33 cellular contexts compared by ENCODE assay signal in the genomic region with DNA sequence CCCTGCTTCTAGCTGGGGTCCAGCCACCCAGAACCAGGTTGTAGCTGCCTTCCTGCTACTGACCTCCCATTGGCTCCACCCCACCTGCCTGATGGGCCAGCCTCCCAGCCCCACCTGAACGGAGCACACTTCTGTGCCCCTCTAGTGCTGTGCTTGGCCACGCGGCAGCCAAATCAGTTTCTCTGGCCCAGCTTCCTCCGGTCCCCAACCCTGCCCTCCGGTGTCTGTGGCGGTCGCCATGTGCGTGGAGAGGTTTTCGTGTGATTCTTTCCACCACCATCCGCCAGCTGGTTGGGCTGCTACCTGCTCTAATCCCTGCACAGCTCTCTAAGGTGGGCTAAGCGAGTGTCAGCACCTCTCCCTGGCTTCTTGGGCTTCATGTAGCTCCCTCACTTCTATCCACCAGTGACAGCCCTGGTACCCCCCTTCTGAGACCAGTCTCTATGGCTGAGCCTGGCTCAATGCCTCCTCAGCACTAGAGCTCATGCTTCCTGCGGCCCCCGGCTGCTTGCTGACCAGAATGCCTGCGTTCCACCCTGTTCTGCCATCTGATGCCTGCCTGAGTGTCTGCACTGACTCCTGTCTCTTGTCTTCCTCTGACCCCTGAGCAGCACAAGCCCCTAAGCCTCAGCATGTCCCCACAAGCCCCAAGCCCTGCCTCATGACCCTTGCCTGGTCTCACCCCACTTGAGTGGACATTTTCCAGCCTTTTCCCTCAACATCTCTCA. TPM values are rescaled to one million over a fixed set of nuclear protein-coding genes. Genes with fewer than 3 reads are reported as not detected.
DNase-seq lines count a peak whose midpoint lies in the region; ATAC-seq and TF ChIP-seq lines count a peak whose summit lies in the region.
"Had no signal": no experiment of that assay in that cellular context is flagged by ENCODE, and none has a peak within 500 bp of the region (broad histone marks: within the 10 kb centered on the region; RNA-seq: fewer than 3 reads in every experiment).

No MANE protein-coding gene starts in this region.

- TF ChIP-seq CTCF in stomach (IDR thresholded peaks at IDR 0.05) = no peak

- no peak overlapping the region for H3K14ac ChIP-seq in mesenchymal stem cell (ENCODE audit: low read length in 2 of 2)

- TF ChIP-seq EP300 in stomach (IDR thresholded peaks at IDR 0.05) = no peak

- no peak overlapping the region for H2BK12ac ChIP-seq in mesenchymal stem cell (ENCODE audit: low read length in 2 of 2)

- WGBS in mesenchymal stem cell = 89% methylated on average over 14 of the region's 14 CpGs
- WGBS in stomach, 5 donors = 85 to 93% (median 91%) methylated on average over 14 of the region's 14 CpGs

- no peak overlapping the region for H2BK15ac ChIP-seq in mesenchymal stem cell (ENCODE audit: low read depth, poor library complexity, severe bottlenecking)

- no peak for TF ChIP-seq POLR2A in stomach (IDR thresholded peaks at IDR 0.05)

- H3K4ac ChIP-seq in mesenchymal stem cell (ENCODE audit: low read depth in 1 of 2, low read length in 2 of 2) = no peak overlapping the region

- H3K27me3 ChIP-seq in mesenchymal stem cell (ENCODE audit: control insufficient read depth in 1 of 2, insufficient read depth in 1 of 2, low read length in 2 of 2) (peaks cover 3 to 37% of the 10 kb centered on the region in 2 experiments), stomach (no peaks in the 10 kb centered on the region)
- H3K27me3 ChIP-seq: colonic mucosa, right lobe of liver, tibial artery had no signal

- H3K79me1 ChIP-seq in mesenchymal stem cell (replicated peaks; ENCODE audit: low read length, poor library complexity, severe bottlenecking) = no peaks in the 10 kb centered on the region

- ATAC-seq in activated CD4-positive, CD25-positive, alpha-beta regulatory T cell treated with anti-CD3 and anti-CD28 coated beads, Interleukin-2, amount 50 U/mL, for 24 hours = no peak
- no peak for ATAC-seq in HG02981 (IDR thresholded peaks at IDR 0.05; ENCODE audit: unreplicated experiment)
- ATAC-seq: effector memory CD8-positive, alpha-beta T cell; right lobe of liver had no signal

- H3K23ac ChIP-seq in mesenchymal stem cell (ENCODE audit: low read length in 2 of 2) = no peak overlapping the region

- H3K9ac ChIP-seq in mesenchymal stem cell (ENCODE audit: low read length) = no peak overlapping the region

- intact Hi-C loops in stomach (cut with DNase I; ENCODE audit: low total_unique reads) = no loop called here

- H3K27ac ChIP-seq in mesenchymal stem cell (ENCODE audit: low read length, poor library complexity, severe bottlenecking) = no peak overlapping the region
- H3K27ac ChIP-seq in stomach = no peak overlapping the region
- H3K27ac ChIP-seq: 22Rv1, C4-2B, colonic mucosa, right lobe of liver, tibial artery had no signal

- peak overlapping the region; percentile 28 for H4K91ac ChIP-seq in mesenchymal stem cell (ENCODE audit: low read length)

- no peak overlapping the region for H4K8ac ChIP-seq in mesenchymal stem cell (ENCODE audit: low read length)

- H3K36me3 ChIP-seq in mesenchymal stem cell (ENCODE audit: control insufficient read depth in 1 of 2, insufficient read depth in 2 of 2, low read depth in 1 of 2, low read length in 2 of 2) (no peaks in the 10 kb centered on the region), stomach (no peaks in the 10 kb centered on the region)
- H3K36me3 ChIP-seq: colonic mucosa, HAP-1, right lobe of liver, tibial artery had no signal

- H2BK120ac ChIP-seq in mesenchymal stem cell (ENCODE audit: low read depth, low read length) = no peak overlapping the region

- H3K4me2 ChIP-seq in mesenchymal stem cell (ENCODE audit: low read length, poor library complexity, severe bottlenecking) = no peak overlapping the region

- H2AK5ac ChIP-seq in mesenchymal stem cell (ENCODE audit: low read length, severe bottlenecking) = no peak overlapping the region

- DNase-seq in activated CD4-positive, CD25-positive, alpha-beta regulatory T cell treated with anti-CD3 and anti-CD28 coated beads, Interleukin-2, amount 50 U/mL, for 72 hours = peak; percentile 17
- DNase-seq in ecto neural progenitor cell (ENCODE audit: low spot score) = peak; percentile 42
- no peak for DNase-seq in mesenchymal stem cell
- peak; percentile 22 for DNase-seq in stomach
- no peak for DNase-seq in EL
- DNase-seq in activated CD4-positive, alpha-beta T cell treated with anti-CD3 and anti-CD28 coated beads, Interleukin-2, amount 50 U/mL, for 4 hours = no peak
- DNase-seq: activated CD4-positive, alpha-beta memory T cell treated with anti-CD3 and anti-CD28 coated beads, Interleukin-2, amount 10 ng/mL, durations not matched to agents 7 days and 5 days; activated CD4-positive, alpha-beta T cell treated with anti-CD3 and anti-CD28 coated beads for 1 hour; activated effector memory CD4-positive, alpha-beta T cell treated with anti-CD3 and anti-CD28 coated beads, Interleukin-2, amount 50 U/mL, for 16 hours; activated T-cell treated with anti-CD3 and anti-CD28 coated beads for 4 hours; aorta; colonic mucosa; COR-L47; effector memory CD8-positive, alpha-beta T cell; glutamatergic neuron; Kasumi-1; NCI-H1436 treated with DMSO at 0.1 percent for 48 hours; NCI-H2081 treated with DMSO at 0.1 percent for 48 hours; NCI-H226; NCI-H526 treated with DMSO at 0.1 percent for 48 hours; nephron progenitor cell; posterior cingulate gyrus; Right ventricle myocardium superior; stimulated activated CD4-positive, alpha-beta T cell treated with anti-CD3 and anti-CD28 coated beads, Interleukin-12 subunit alpha, Interleukin-12 subunit beta, amount 100 ng/mL, for 4 hours; stimulated activated CD4-positive, alpha-beta T cell treated with anti-CD3 and anti-CD28 coated beads, Interleukin-4, amount 100 ng/mL, for 1 hour; T-helper 2 cell had no signal

- H3K4me1 ChIP-seq in mesenchymal stem cell (ENCODE audit: control insufficient read depth, insufficient read depth, low read depth, low read length) = peaks cover 6% of the 10 kb centered on the region
- H3K4me1 ChIP-seq in stomach = peaks cover 0 to 20% (median 14%) of the 10 kb centered on the region in 4 donors
- H3K4me1 ChIP-seq: colonic mucosa, HAP-1, right lobe of liver, tibial artery had no signal

- H2BK5ac ChIP-seq in mesenchymal stem cell (ENCODE audit: low read depth, low read length, poor library complexity, severe bottlenecking) = no peak overlapping the region

- no peak overlapping the region for H2AFZ ChIP-seq in mesenchymal stem cell (ENCODE audit: low read depth, low read length)

- H3K18ac ChIP-seq in mesenchymal stem cell (ENCODE audit: low read depth in 1 of 2, low read length in 2 of 2) = no peak overlapping the region

- H3K9me3 ChIP-seq in mesenchymal stem cell (ENCODE audit: control insufficient read depth, low read length) = no peaks in the 10 kb centered on the region
- no peaks in the 10 kb centered on the region for H3K9me3 ChIP-seq in stomach
- H3K9me3 ChIP-seq: colonic mucosa, HAP-1, right lobe of liver, tibial artery had no signal

- H3K4me3 ChIP-seq in mesenchymal stem cell (ENCODE audit: insufficient read depth in 1 of 2, low read depth in 1 of 2, low read length in 2 of 2) (no peak overlapping the region), stomach (no peak overlapping the region)
- H3K4me3 ChIP-seq: colonic mucosa, HAP-1, right lobe of liver, tibial artery had no signal

RNA-seq across cellular contexts. Expression of gene MAGEF1, which starts 23.2 kb away (rescaled TPM):
- polyA plus RNA-seq in mesenchymal stem cell (2013, experiment 1 of 2) = 21.2 TPM
- 22.4 TPM for polyA plus RNA-seq in mesenchymal stem cell (2013, experiment 2 of 2)
- total RNA-seq in stomach = 10 to 100 TPM; 19.3 to 81.1 (median 38.0) TPM
- 10 to 100 TPM; 28.9 to 35.5 (median 33.9) TPM for polyA plus RNA-seq in stomach

Comparison
In these comparisons a context has a peak if more than half of its experiments do, and no peak if none do; other contexts are left out.
1. DNase-seq: peak in activated CD4-positive, CD25-positive, alpha-beta regulatory T cell treated with anti-CD3 and anti-CD28 coated beads, Interleukin-2, amount 50 U/mL, for 72 hours (single experiment), ecto neural progenitor cell (single experiment) and stomach (single experiment); none in mesenchymal stem cell (single experiment), EL (single experiment) and activated CD4-positive, alpha-beta T cell treated with anti-CD3 and anti-CD28 coated beads, Interleukin-2, amount 50 U/mL, for 4 hours (0 of 2).